Comparison of ENCODE assay signal across 27 cellular contexts in the genomic region with DNA sequence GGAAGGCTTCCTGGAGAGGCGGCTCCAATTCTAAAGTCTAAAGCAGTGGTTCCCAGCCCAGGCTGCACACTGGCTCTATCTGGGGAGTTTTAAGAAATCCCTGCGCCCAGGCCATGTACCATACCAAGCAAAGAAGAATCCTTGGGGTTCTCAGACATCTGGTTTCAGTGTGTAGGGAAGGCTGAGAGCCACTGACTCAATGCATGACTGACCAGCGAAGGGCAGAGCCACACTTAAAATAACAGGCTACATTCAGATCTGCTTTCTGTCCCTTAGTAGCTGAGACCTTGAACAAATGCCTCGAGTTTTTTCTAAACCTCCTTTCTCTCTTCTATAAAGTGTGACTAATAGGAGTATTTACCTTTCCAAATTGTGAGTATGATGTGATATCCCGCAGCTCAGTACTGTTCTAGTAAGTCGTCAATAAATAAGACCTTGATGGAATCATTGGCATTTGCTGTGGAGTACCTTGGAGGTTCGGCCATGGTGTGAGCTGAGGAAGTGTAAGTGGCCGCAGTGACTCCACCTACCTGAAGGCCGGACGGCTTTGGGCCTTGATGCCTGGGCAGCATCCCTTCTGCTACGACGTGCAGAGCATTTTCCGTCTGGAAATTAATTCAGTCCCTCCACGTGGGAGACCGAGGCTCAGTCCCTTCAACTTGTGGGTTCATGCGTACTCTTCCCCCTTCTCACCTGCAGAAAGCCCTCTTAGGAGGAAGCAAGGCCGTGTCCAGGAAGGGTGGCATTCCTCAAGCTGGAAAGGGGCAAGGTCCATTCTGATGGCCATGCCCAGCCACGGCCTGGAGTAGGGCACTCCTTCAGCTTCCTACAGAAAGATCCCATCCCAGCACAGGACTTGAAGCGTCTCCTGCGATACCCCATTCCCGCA. TPM values are rescaled to one million over a fixed set of nuclear protein-coding genes. Genes with fewer than 3 reads are reported as not detected.
A peak's percentile ranks its signal among the peaks of the same experiment; 100 is the strongest.
DNase-seq lines count a peak whose midpoint lies in the region; FAIRE-seq and TF ChIP-seq lines count a peak whose summit lies in the region.
"Had no signal": no experiment of that assay in that cellular context is flagged by ENCODE, and none has a peak within 500 bp of the region (broad histone marks: within the 10 kb centered on the region; RNA-seq: fewer than 3 reads in every experiment).

No MANE protein-coding gene starts in this region.

- 55 to 61% methylated on average over 19 to 21 of the region's 21 CpGs for WGBS in thyroid gland, 2 donors
- no CpG with 5 or more reads among the region's 21 CpGs for WGBS in H9 (ENCODE audit: extremely low coverage, insufficient read length, low lambda C conversion rate)

- H2BK5ac ChIP-seq in H9 (ENCODE audit: insufficient read length, low read length), result no peak overlapping the region

- H3K4me3 ChIP-seq in kidney (ENCODE audit: low read length in 2 of 2), result no peak overlapping the region
- no peak overlapping the region for H3K4me3 ChIP-seq in osteoblast (ENCODE audit: insufficient read depth, low read length)
- H3K4me3 ChIP-seq in thyroid gland (replicated peaks in 1 of 3), result no peak overlapping the region

- H4K5ac ChIP-seq in H9 (ENCODE audit: insufficient read length, low read depth, low read length), result no peak overlapping the region

- no peak overlapping the region for H4K91ac ChIP-seq in H9 (ENCODE audit: insufficient read length, low read depth, low read length)

- no peaks in the 10 kb centered on the region for H3K36me3 ChIP-seq in kidney (ENCODE audit: control insufficient read depth in 1 of 2, insufficient read depth in 2 of 2, low read length in 2 of 2)
- no peaks in the 10 kb centered on the region for H3K36me3 ChIP-seq in osteoblast (ENCODE audit: insufficient read depth, low read length)
- no peaks in the 10 kb centered on the region for H3K36me3 ChIP-seq in thyroid gland

- no peak for FAIRE-seq in kidney (lab: Jason Lieb, UNC)
- FAIRE-seq: GM12892, H1 had no signal

- H3K9me3 ChIP-seq in kidney (ENCODE audit: control insufficient read depth in 1 of 2, low read length in 2 of 2), result no peaks in the 10 kb centered on the region
- H3K9me3 ChIP-seq in osteoblast (ENCODE audit: low read depth, low read length), result no peaks in the 10 kb centered on the region
- no peaks in the 10 kb centered on the region for H3K9me3 ChIP-seq in thyroid gland
- no peaks in the 10 kb centered on the region for H3K9me3 ChIP-seq in H9 (ENCODE audit: control insufficient read depth, low read depth, low read length)

- no peak overlapping the region for H3K14ac ChIP-seq in H9 (ENCODE audit: insufficient read depth, low read length)

- no peak overlapping the region for H3K4me3 Mint-ChIP-seq in H9
- H3K4me3 Mint-ChIP-seq: CD4-positive, CD25-positive, alpha-beta regulatory T cell had no signal

- TF ChIP-seq POLR2A in thyroid gland (IDR thresholded peaks at IDR 0.05), result no peak

- H3K9ac ChIP-seq in kidney (ENCODE audit: low read length in 2 of 2), result no peak overlapping the region
- no peak overlapping the region for H3K9ac ChIP-seq in H9 (ENCODE audit: extremely low read depth, insufficient read length, low read length)
- H3K9ac ChIP-seq: KMS-11 had no signal

- peak overlapping the region in 1 of 3 experiments; percentile 25; a peak in 1 of 7 replicates for H3K27ac Mint-ChIP-seq in H9
- H3K27ac Mint-ChIP-seq: IgD-negative memory B cell had no signal

- H3K4me1 ChIP-seq in kidney (ENCODE audit: control insufficient read depth in 1 of 2, insufficient read depth in 1 of 2, low read depth in 1 of 2, low read length in 2 of 2) (no peaks in the 10 kb centered on the region), osteoblast (ENCODE audit: insufficient read depth, low read length) (no peaks in the 10 kb centered on the region), thyroid gland (peaks cover 15 to 42% of the 10 kb centered on the region in 2 donors), H9 (ENCODE audit: insufficient read depth, low read length) (no peaks in the 10 kb centered on the region)

- no peaks in the 10 kb centered on the region for H3K79me1 ChIP-seq in H9 (ENCODE audit: insufficient read depth, low read depth, low read length, poor library complexity, severe bottlenecking)

- peaks cover 7% of the 10 kb centered on the region in 2 experiments for H3K4me1 Mint-ChIP-seq in H9

- no peaks in the 10 kb centered on the region; a peak in 1 of 7 replicates for H3K36me3 Mint-ChIP-seq in H9 (ENCODE audit: insufficient read depth in 1 of 3, low read depth in 3 of 3)
- H3K36me3 Mint-ChIP-seq: CD4-positive, CD25-positive, alpha-beta regulatory T cell had no signal

- H3K4me2 ChIP-seq in osteoblast (ENCODE audit: insufficient read depth, low read length) (no peak overlapping the region), H9 (ENCODE audit: insufficient read depth, insufficient read length, low read length) (no peak overlapping the region)
- H3K4me2 ChIP-seq: KMS-11 had no signal

- no peak overlapping the region for H2BK120ac ChIP-seq in H9 (ENCODE audit: low read depth, low read length, poor library complexity, severe bottlenecking)

- H3K79me2 ChIP-seq in osteoblast (ENCODE audit: insufficient read depth, low read length) (no peaks in the 10 kb centered on the region), H9 (ENCODE audit: insufficient read depth, low read length) (no peaks in the 10 kb centered on the region)

- H4K8ac ChIP-seq in H9 (replicated peaks; ENCODE audit: insufficient read length, low read depth, low read length), result no peak overlapping the region

- no peak overlapping the region for H3K27ac ChIP-seq in kidney (ENCODE audit: low read depth in 2 of 2, low read length in 2 of 2)
- H3K27ac ChIP-seq in osteoblast (ENCODE audit: low read depth, low read length), result no peak overlapping the region
- H3K27ac ChIP-seq in thyroid gland, result peak overlapping the region; percentile 15 to 73 (median 44)
- H3K27ac ChIP-seq in H9 (ENCODE audit: insufficient read length, low read depth, low read length), result no peak overlapping the region
- H3K27ac ChIP-seq: KMS-11 had no signal

- no peak overlapping the region for H3K23ac ChIP-seq in H9 (ENCODE audit: insufficient read length, low read depth, low read length)

- no peak overlapping the region for H2BK15ac ChIP-seq in H9 (ENCODE audit: low read depth, low read length)

- peak; percentile 36 for DNase-seq in activated effector memory CD4-positive, alpha-beta T cell treated with anti-CD3 and anti-CD28 coated beads, Interleukin-2, amount 50 U/mL, for 16 hours
- no peak for DNase-seq in activated effector memory CD4-positive, alpha-beta T cell treated with Interleukin-2 at 50 U/mL for 16 hours
- DNase-seq in kidney, result peak; percentile 22
- peak; percentile 25 for DNase-seq in osteoblast (ENCODE audit: insufficient read length, low spot score, missing footprints)
- DNase-seq in thyroid gland, result peak; percentile 67 to 71
- no peak for DNase-seq in hippocampal formation (lab: John Stamatoyannopoulos, UW)
- no peak for DNase-seq in H9
- DNase-seq in activated naive CD4-positive, alpha-beta T cell treated with Interleukin-2 at 50 U/mL for 16 hours, result no peak
- DNase-seq: 8988T; ACHN; CD4-positive, CD25-positive, alpha-beta regulatory T cell; DMS153; DND-41; MM.1S; NCI-H1694 treated with DMSO at 0.1 percent for 48 hours; NCI-H2081 treated with DMSO at 0.1 percent for 48 hours; NCI-H2171; NCI-H226; NCI-H510A; NCI-H69; SIG-M5 had no signal

- peaks cover 34% of the 10 kb centered on the region for H3K27me3 Mint-ChIP-seq in H9 (ENCODE audit: low read depth)
- H3K27me3 Mint-ChIP-seq: CD4-positive, CD25-positive, alpha-beta regulatory T cell had no signal

- no peak overlapping the region for H2AFZ ChIP-seq in osteoblast (ENCODE audit: low read length)
- H2AFZ ChIP-seq in H9 (ENCODE audit: low read length), result no peak overlapping the region

- no peak overlapping the region for H2AK5ac ChIP-seq in H9 (ENCODE audit: insufficient read length, low read length)

- no peak overlapping the region for H2BK20ac ChIP-seq in H9 (ENCODE audit: low read depth, low read length, poor library complexity, severe bottlenecking)

- H3K9me3 Mint-ChIP-seq in H9, result peaks cover 5 to 6% of the 10 kb centered on the region in 2 experiments; a peak in 3 of 5 replicates

- H2BK12ac ChIP-seq in H9 (ENCODE audit: insufficient read length, low read depth, low read length), result no peak overlapping the region

- no peak overlapping the region for H3K18ac ChIP-seq in H9 (ENCODE audit: insufficient read length, low read depth, low read length)

- no peaks in the 10 kb centered on the region for H4K20me1 ChIP-seq in osteoblast (ENCODE audit: insufficient read depth, low read length)
- H4K20me1 ChIP-seq in H9 (ENCODE audit: control insufficient read depth, insufficient read depth, insufficient read length), result no peaks in the 10 kb centered on the region

- H3T11ph ChIP-seq in H9 (ENCODE audit: low read length), result no peak overlapping the region

- no peak for TF ChIP-seq CTCF in kidney (IDR thresholded peaks at IDR 0.05; ENCODE audit: borderline replicate concordance, extremely low read depth, insufficient read depth)
- TF ChIP-seq CTCF in osteoblast (IDR thresholded peaks at IDR 0.05; ENCODE audit: extremely low read depth, low read depth, low read length), result no peak
- TF ChIP-seq CTCF in thyroid gland (IDR thresholded peaks at IDR 0.05), result no peak
- no peak for TF ChIP-seq CTCF in H9 (conservative IDR thresholded peaks at IDR 0.05)

- no peaks in the 10 kb centered on the region for H3K23me2 ChIP-seq in H9 (ENCODE audit: insufficient read length, low read depth, low read length, poor library complexity, severe bottlenecking)

- no peak overlapping the region for H3K4ac ChIP-seq in H9 (ENCODE audit: low read depth, low read length)

- no peak overlapping the region for H3K56ac ChIP-seq in H9 (ENCODE audit: insufficient read length, low read depth, low read length)

- H3K27me3 ChIP-seq in osteoblast (ENCODE audit: insufficient read depth, low read length) (no peaks in the 10 kb centered on the region), thyroid gland (no peaks in the 10 kb centered on the region), H9 (ENCODE audit: insufficient read depth, low read length) (peaks cover 3% of the 10 kb centered on the region; the same call in 1 of the 2 replicates)

- intact Hi-C loops in kidney (cut with DNase I), result no loop called here
- intact Hi-C loops in thyroid gland (cut with DNase I), result no loop called here

RNA-seq across cellular contexts. Expression of a gene that starts 25.1 kb away (rescaled TPM):
- total RNA-seq in kidney, result 10.0 TPM
- 26.1 TPM for polyA plus RNA-seq in kidney (ENCODE audit: insufficient read depth, low read depth, low replicate concordance)
- total RNA-seq in osteoblast, result 0.29 and 0.36 TPM in 2 replicates
- total RNA-seq in thyroid gland, result 10 to 100 TPM; 13.4 to 31.6 (median 25.8) TPM
- total RNA-seq in H9 (2021), result 2.0 and 2.4 TPM in 2 replicates
- total RNA-seq: OCI-LY7 had no signal

RNA-seq across cellular contexts. Expression of a gene that starts 55.1 kb away (rescaled TPM):
- total RNA-seq in kidney (3.7 TPM), osteoblast (not detected in 2 replicates), thyroid gland (1 to 10 TPM; 4.0 to 6.7 (median 5.7) TPM), H9 (2021) (29.3 and 34.3 TPM in 2 replicates)
- polyA plus RNA-seq in kidney (ENCODE audit: insufficient read depth, low read depth, low replicate concordance), result 0.82 TPM
- total RNA-seq: OCI-LY7 had no signal
- polyA plus RNA-seq: BJ; CD4-positive, CD25-positive, alpha-beta regulatory T cell; IgD-negative memory B cell had no signal

Comparison
In these comparisons a context has a peak if more than half of its experiments do, and no peak if none do; other contexts are left out.
1. DNase-seq: peak in activated effector memory CD4-positive, alpha-beta T cell treated with anti-CD3 and anti-CD28 coated beads, Interleukin-2, amount 50 U/mL, for 16 hours (single experiment), kidney (single experiment), osteoblast (single experiment) and thyroid gland (2 of 2); none in activated effector memory CD4-positive, alpha-beta T cell treated with Interleukin-2 at 50 U/mL for 16 hours (single experiment), hippocampal formation (0 of 2), H9 (single experiment) and activated naive CD4-positive, alpha-beta T cell treated with Interleukin-2 at 50 U/mL for 16 hours (single experiment).
2. H3K27ac ChIP-seq: peak in thyroid gland (3 of 3); none in kidney (0 of 2), osteoblast (single experiment) and H9 (single experiment).